Comparison of ENCODE assay signal across 2 cellular contexts in genomic region chr20:4073852-4074741, GRCh38.
TF ChIP-seq lines count a peak whose summit lies in the region.

No MANE protein-coding gene starts in this region.

TF ChIP-seq in GM23338, 12 proteins besides CTCF, POLR2A, EP300 and RAD21 (continued from another document):
- no peak for TF ChIP-seq ZNF462 (CRISPR knock-in tag; IDR thresholded peaks at IDR 0.05)
- no peak for TF ChIP-seq REST (IDR thresholded peaks at IDR 0.05; ENCODE audit: unreplicated experiment)
- TF ChIP-seq EZH2 (IDR thresholded peaks at IDR 0.05; ENCODE audit: low read depth, unreplicated experiment) = no peak
- no peak for TF ChIP-seq STAT1 (IDR thresholded peaks at IDR 0.05; ENCODE audit: unreplicated experiment)
- no peak for TF ChIP-seq JUNB (IDR thresholded peaks at IDR 0.05; ENCODE audit: unreplicated experiment)
- no peak for TF ChIP-seq ETS1 (IDR thresholded peaks at IDR 0.05)
- TF ChIP-seq ZNF114 (CRISPR knock-in tag; IDR thresholded peaks at IDR 0.05) = no peak
- no peak for TF ChIP-seq NANOG (IDR thresholded peaks at IDR 0.05; ENCODE audit: borderline replicate concordance)
- TF ChIP-seq CREB1 (CRISPR knock-in tag; IDR thresholded peaks at IDR 0.05; ENCODE audit: low read depth) = no peak

TF ChIP-seq in K562, 482 proteins besides CTCF, POLR2A, EP300 and RAD21 (continued from another document):
- TF ChIP-seq HMBOX1 (IDR thresholded peaks at IDR 0.05) (0 out of 2 replicates have a peak, but pooled peaks have one; percentile 7), GABPB1 (CRISPR knock-in tag; IDR thresholded peaks at IDR 0.05) (no peak), ZC3H4 (CRISPR knock-in tag; IDR thresholded peaks at IDR 0.05; ENCODE audit: borderline replicate concordance) (no peak), PKNOX1 (IDR thresholded peaks at IDR 0.05) (peak; percentile 47), ARHGAP35 (IDR thresholded peaks at IDR 0.05; ENCODE audit: partially characterized antibody) (no peak), RBFOX2 (IDR thresholded peaks at IDR 0.05; ENCODE audit: low read depth, low read length) (peak; percentile 57), POU5F1 (IDR thresholded peaks at IDR 0.05; ENCODE audit: borderline replicate concordance, low read depth, low read length, partially characterized antibody) (no peak), MLLT1 (IDR thresholded peaks at IDR 0.05) (peak in 1 of 2 experiments; percentile 6; a peak in 1 of 4 replicates), NBN (IDR thresholded peaks at IDR 0.05; ENCODE audit: low read depth) (no peak), ZNF639 (CRISPR knock-in tag; conservative IDR thresholded peaks at IDR 0.05 in 1 of 2, IDR thresholded peaks at IDR 0.05 in 1 of 2) (peak in 1 of 2 experiments; percentile 24; a peak in 1 of 4 replicates), STAT5B (CRISPR knock-in tag; IDR thresholded peaks at IDR 0.05) (no peak), MEIS2 (IDR thresholded peaks at IDR 0.05; ENCODE audit: partially characterized antibody) (peak; percentile 79), PBX2 (CRISPR knock-in tag; IDR thresholded peaks at IDR 0.05; ENCODE audit: low read depth) (no peak), PBX2 (tag; conservative IDR thresholded peaks at IDR 0.05; ENCODE audit: low read depth) (peak; percentile 55), ZNF589 (CRISPR knock-in tag; IDR thresholded peaks at IDR 0.05; ENCODE audit: low read depth) (0 out of 2 replicates have a peak, but pooled peaks have one; percentile 23), ETV5 (CRISPR knock-in tag; IDR thresholded peaks at IDR 0.05; ENCODE audit: low read depth) (peak; percentile 38; the same call in 1 of the 2 replicates), NR2C2 (CRISPR knock-in tag; IDR thresholded peaks at IDR 0.05) (0 out of 2 replicates have a peak, but pooled peaks have one; percentile 27), NR2C2 (tag; IDR thresholded peaks at IDR 0.05) (no peak), ZNF41 (CRISPR knock-in tag; conservative IDR thresholded peaks at IDR 0.05) (no peak), PTBP1 (IDR thresholded peaks at IDR 0.05; ENCODE audit: low read depth, low read length) (no peak), SIN3A (IDR thresholded peaks at IDR 0.05; ENCODE audit: borderline replicate concordance in 2 of 2, control insufficient read depth in 1 of 2, low read depth in 2 of 2, low read length in 2 of 2) (no peak), ZBTB33 (CRISPR knock-in tag; IDR thresholded peaks at IDR 0.05) (0 out of 2 replicates have a peak, but pooled peaks have one; percentile 3), SMAD2 (IDR thresholded peaks at IDR 0.05; ENCODE audit: low read depth, low read length) (no peak), LEF1 (IDR thresholded peaks at IDR 0.05) (no peak), KLF10 (CRISPR knock-in tag; IDR thresholded peaks at IDR 0.05) (no peak), ZBTB11 (CRISPR knock-in tag; IDR thresholded peaks at IDR 0.05) (no peak), RBM25 (IDR thresholded peaks at IDR 0.05; ENCODE audit: low read depth, low read length, severe bottlenecking) (peak; percentile 30), NCOR1 (IDR thresholded peaks at IDR 0.05) (no peak), HINFP (tag; conservative IDR thresholded peaks at IDR 0.05; ENCODE audit: low read depth) (no peak), ZNF121 (CRISPR knock-in tag; conservative IDR thresholded peaks at IDR 0.05) (peak; percentile 82), TFAM (CRISPR knock-in tag; conservative IDR thresholded peaks at IDR 0.05) (no peak), SPI1 (IDR thresholded peaks at IDR 0.05; ENCODE audit: borderline replicate concordance, low read depth, low read length) (peak; percentile 60; the same call in 1 of the 2 replicates), ZFP91 (CRISPR knock-in tag; IDR thresholded peaks at IDR 0.05) (peak; percentile 89), ZNF717 (CRISPR knock-in tag; IDR thresholded peaks at IDR 0.05) (no peak), E2F3 (CRISPR knock-in tag; IDR thresholded peaks at IDR 0.05) (no peak), ZNF274 (IDR thresholded peaks at IDR 0.05; ENCODE audit: borderline replicate concordance, low read depth, low read length) (no peak), ELF2 (CRISPR knock-in tag; IDR thresholded peaks at IDR 0.05) (no peak), ZNF668 (CRISPR knock-in tag; IDR thresholded peaks at IDR 0.05) (0 out of 2 replicates have a peak, but pooled peaks have one; percentile 46)
